ENCODE assay signal across 9 cellular contexts in the genomic region with DNA sequence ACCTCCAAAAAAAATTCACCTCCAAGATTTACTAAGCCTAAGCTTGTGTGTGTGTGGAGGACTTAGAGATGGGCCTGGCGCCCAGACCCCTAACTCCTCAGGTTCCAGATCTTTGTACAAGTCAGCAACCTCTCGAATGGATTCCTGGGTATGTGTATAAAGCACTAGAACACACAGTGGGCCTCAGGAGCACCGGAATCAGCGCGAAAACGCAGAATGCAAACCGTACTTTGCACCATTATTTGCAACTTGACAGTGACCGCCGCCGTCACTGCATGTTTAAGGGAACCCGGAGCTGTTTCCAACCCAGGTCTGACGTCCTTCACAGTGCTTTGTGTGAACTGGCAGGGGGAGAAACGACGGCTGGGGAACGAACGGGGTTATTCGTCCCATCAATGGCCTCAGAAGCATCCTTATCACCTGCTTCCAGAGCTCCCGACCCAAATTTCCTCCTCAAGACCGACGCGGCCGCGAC. TPM values are rescaled to one million over a fixed set of nuclear protein-coding genes. Genes with fewer than 3 reads are reported as not detected.
A peak's percentile ranks its signal among the peaks of the same experiment; 100 is the strongest.
DNase-seq lines count a peak whose midpoint lies in the region; ATAC-seq and TF ChIP-seq lines count a peak whose summit lies in the region.
"Had no signal": no experiment of that assay in that cellular context is flagged by ENCODE, and none has a peak within 500 bp of the region (broad histone marks: within the 10 kb centered on the region; RNA-seq: fewer than 3 reads in every experiment).

No MANE protein-coding gene starts in this region.

- peaks cover 31 to 83% (median 73%) of the 10 kb centered on the region in 3 donors for H3K36me3 Mint-ChIP-seq in CD8-positive, alpha-beta memory T cell
- peaks cover 85% of the 10 kb centered on the region for H3K36me3 Mint-ChIP-seq in activated CD4-positive, alpha-beta memory T cell treated with anti-CD3 and anti-CD28 coated beads for 36 hours

- peaks cover 32% of the 10 kb centered on the region for H3K4me1 ChIP-seq in CD8-positive, alpha-beta memory T cell (ENCODE audit: insufficient read depth, low read length)
- H3K4me1 ChIP-seq in HEK293 (ENCODE audit: control insufficient read depth, insufficient read depth, low read length): peaks cover 4% of the 10 kb centered on the region
- peaks cover 11% of the 10 kb centered on the region for H3K4me1 ChIP-seq in psoas muscle

- POLR2A ChIA-PET in CD8-positive, alpha-beta memory T cell (lab: Charles Lee): interaction anchor here (0.8 to 1.9 kb wide), 7 partner anchors 85 to 612 kb away, joined by 3 to 8 read pairs (median 4); partner anchors contain the start of genes ERVK3-1, ZNF154, ZNF274 and ZNF329
- POLR2A ChIA-PET in HEK293 (lab: Yijun Ruan, JAX): interaction anchor here (0.5 to 2.0 kb wide), 12 partner anchors 10 to 518 kb away, joined by 3 to 12 read pairs (median 4); partner anchors contain the start of genes ZBTB45, ZNF135, ZNF274 and ZNF552
- POLR2A ChIA-PET in activated CD4-positive, alpha-beta memory T cell treated with anti-CD3 and anti-CD28 coated beads for 36 hours (lab: Charles Lee): interaction anchor here (1.0 to 1.3 kb wide), 2 partner anchors 233 to 347 kb away, joined by 3 read pairs; partner anchors contain the start of gene ZNF586

- peaks cover 44% of the 10 kb centered on the region for H3K9me3 ChIP-seq in CD8-positive, alpha-beta memory T cell (ENCODE audit: low read length)
- H3K9me3 ChIP-seq in HEK293 (ENCODE audit: control insufficient read depth, insufficient read depth, low read depth, low read length): peaks cover 16% of the 10 kb centered on the region
- peaks cover 75% of the 10 kb centered on the region for H3K9me3 ChIP-seq in psoas muscle

- H3K27me3 ChIP-seq in CD8-positive, alpha-beta memory T cell (ENCODE audit: insufficient read depth, low read length, poor library complexity, severe bottlenecking): no peaks in the 10 kb centered on the region
- no peaks in the 10 kb centered on the region for H3K27me3 ChIP-seq in psoas muscle (ENCODE audit: insufficient read depth in 3 of 3, low read length in 2 of 3)

- H3K36me3 ChIP-seq in CD8-positive, alpha-beta memory T cell (ENCODE audit: insufficient read depth, low read length): peaks cover 18% of the 10 kb centered on the region
- H3K36me3 ChIP-seq in HEK293 (ENCODE audit: control insufficient read depth in 2 of 2, insufficient read depth in 1 of 2, low read length in 2 of 2) (peaks cover 43 to 75% of the 10 kb centered on the region in 2 experiments), psoas muscle (ENCODE audit: insufficient read depth in 1 of 2, low read depth in 1 of 2) (peaks cover 17 to 73% of the 10 kb centered on the region in 2 donors)

- H3K9me3 Mint-ChIP-seq in CD8-positive, alpha-beta memory T cell: peaks cover 13 to 57% (median 43%) of the 10 kb centered on the region in 5 donors
- H3K9me3 Mint-ChIP-seq in activated CD4-positive, alpha-beta memory T cell treated with anti-CD3 and anti-CD28 coated beads for 36 hours: peaks cover 64% of the 10 kb centered on the region

- H3K27ac Mint-ChIP-seq in CD8-positive, alpha-beta memory T cell: peak overlapping the region; percentile 74 to 98 (median 86)
- H3K27ac Mint-ChIP-seq in activated CD4-positive, alpha-beta memory T cell treated with anti-CD3 and anti-CD28 coated beads for 36 hours: peak overlapping the region; percentile 56

- TF ChIP-seq CTCF in HEK293 (tag by site-specific recombination; IDR thresholded peaks at IDR 0.05) (no peak), psoas muscle (IDR thresholded peaks at IDR 0.05) (no peak)

- H3K27ac ChIP-seq in CD8-positive, alpha-beta memory T cell (ENCODE audit: low read depth, low read length): peak overlapping the region; percentile 73
- H3K27ac ChIP-seq in HEK293 (ENCODE audit: extremely low read depth, low read depth, low read length) (peak overlapping the region; percentile 83), psoas muscle (peak overlapping the region; percentile 95)

- peak in 2 of 5 donors; percentile 4 to 53 for DNase-seq in CD8-positive, alpha-beta memory T cell
- DNase-seq in activated CD4-positive, alpha-beta memory T cell treated with anti-CD3 and anti-CD28 coated beads for 36 hours: peak; percentile 25
- DNase-seq in globus pallidus (ENCODE audit: low spot score) (peak; percentile 17), psoas muscle (no peak), islet precursor cell (no peak)
- DNase-seq in activated effector memory CD4-positive, alpha-beta T cell treated with anti-CD3 and anti-CD28 coated beads, Interleukin-2, amount 50 U/mL, for 16 hours: no peak

- CTCF ChIA-PET in CD8-positive, alpha-beta memory T cell (lab: Charles Lee): interaction anchor here (0.9 to 1.6 kb wide), 6 partner anchors 9 to 369 kb away, joined by 3 to 4 read pairs (median 3); partner anchors contain the start of gene ZNF211
- CTCF ChIA-PET in HEK293 (lab: Yijun Ruan, JAX): interaction anchor here (0.6 to 1.1 kb wide), 4 partner anchors 15 to 517 kb away, joined by 3 to 4 read pairs (median 3); no protein-coding TSS in a partner anchor
- CTCF ChIA-PET in activated CD4-positive, alpha-beta memory T cell treated with anti-CD3 and anti-CD28 coated beads for 36 hours (lab: Charles Lee): interaction anchor here (1.2 kb wide), 2 partner anchors 20 to 86 kb away, joined by 3 read pairs; partner anchors contain the start of gene ZNF417

- H3K27me3 Mint-ChIP-seq in CD8-positive, alpha-beta memory T cell: peaks cover 0 to 3% of the 10 kb centered on the region in 2 donors
- H3K27me3 Mint-ChIP-seq in activated CD4-positive, alpha-beta memory T cell treated with anti-CD3 and anti-CD28 coated beads for 36 hours: no peaks in the 10 kb centered on the region

- peaks cover 28 to 37% (median 30%) of the 10 kb centered on the region in 3 donors for H3K4me1 Mint-ChIP-seq in CD8-positive, alpha-beta memory T cell
- peaks cover 26% of the 10 kb centered on the region for H3K4me1 Mint-ChIP-seq in activated CD4-positive, alpha-beta memory T cell treated with anti-CD3 and anti-CD28 coated beads for 36 hours (ENCODE audit: low read depth)

- 1 to 3% (median 3%) methylated on average over 23 of the region's 23 CpGs for WGBS in psoas muscle, 3 donors

- H3K4me3 ChIP-seq in CD8-positive, alpha-beta memory T cell (ENCODE audit: low read length): peak overlapping the region; percentile 97
- peak overlapping the region; percentile 99 for H3K4me3 ChIP-seq in HEK293 (ENCODE audit: low read depth, low read length)
- H3K4me3 ChIP-seq in psoas muscle: peak overlapping the region; percentile 99

- intact Hi-C loops in activated CD4-positive, alpha-beta memory T cell treated with anti-CD3 and anti-CD28 coated beads for 36 hours (cut with micrococcal nuclease): loop anchor here (1.0 to 10.0 kb wide), 6 partner anchors 86 to 423 kb away; partner anchors contain the start of genes ZNF274, ZNF416, ZNF417 and ZNF671
- intact Hi-C loops in psoas muscle (cut with DNase I): no loop called here

- ATAC-seq in psoas muscle: peak in 1 of 4 donors; percentile 4
- ATAC-seq in HG03095 (IDR thresholded peaks at IDR 0.05; ENCODE audit: unreplicated experiment): no peak

- peak overlapping the region; percentile 81 to 92 (median 86) for H3K4me3 Mint-ChIP-seq in CD8-positive, alpha-beta memory T cell
- H3K4me3 Mint-ChIP-seq in activated CD4-positive, alpha-beta memory T cell treated with anti-CD3 and anti-CD28 coated beads for 36 hours: peak overlapping the region; percentile 78

TF ChIP-seq in HEK293, 187 proteins besides CTCF, POLR2A, EP300 and RAD21 (continues in another document):
- TF ChIP-seq, protein P1, sequence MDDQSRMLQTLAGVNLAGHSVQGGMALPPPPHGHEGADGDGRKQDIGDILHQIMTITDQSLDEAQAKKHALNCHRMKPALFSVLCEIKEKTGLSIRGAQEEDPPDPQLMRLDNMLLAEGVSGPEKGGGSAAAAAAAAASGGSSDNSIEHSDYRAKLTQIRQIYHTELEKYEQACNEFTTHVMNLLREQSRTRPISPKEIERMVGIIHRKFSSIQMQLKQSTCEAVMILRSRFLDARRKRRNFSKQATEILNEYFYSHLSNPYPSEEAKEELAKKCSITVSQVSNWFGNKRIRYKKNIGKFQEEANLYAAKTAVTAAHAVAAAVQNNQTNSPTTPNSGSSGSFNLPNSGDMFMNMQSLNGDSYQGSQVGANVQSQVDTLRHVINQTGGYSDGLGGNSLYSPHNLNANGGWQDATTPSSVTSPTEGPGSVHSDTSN (CRISPR knock-in tag; IDR thresholded peaks at IDR 0.05): no peak
- TF ChIP-seq ZNF140 (tag by site-specific recombination; IDR thresholded peaks at IDR 0.05): no peak

RNA-seq across cellular contexts. Expression of gene ZNF606, which starts 0.7 kb away (rescaled TPM):
- total RNA-seq in CD8-positive, alpha-beta memory T cell: 1 to 10 TPM; 8.2 to 8.7 TPM
- polyA plus RNA-seq in CD8-positive, alpha-beta memory T cell: 3.9 TPM
- total RNA-seq in activated CD4-positive, alpha-beta memory T cell treated with anti-CD3 and anti-CD28 coated beads for 36 hours: 1 to 10 TPM; 5.1 to 5.8 TPM
- 1 to 10 TPM; 3.7 to 7.0 (median 4.3) TPM for total RNA-seq in psoas muscle
- 1 to 10 TPM; 2.0 to 6.9 (median 2.8) TPM for polyA plus RNA-seq in psoas muscle

RNA-seq across cellular contexts. Expression of gene C19orf18, which starts 27.6 kb away (rescaled TPM):
- total RNA-seq in CD8-positive, alpha-beta memory T cell: under 1 TPM in 1 of 2 experiments, not detected in 1; 0.33 TPM
- polyA plus RNA-seq in CD8-positive, alpha-beta memory T cell: 0.41 TPM
- not detected for total RNA-seq in activated CD4-positive, alpha-beta memory T cell treated with anti-CD3 and anti-CD28 coated beads for 36 hours
- under 1 TPM; 0.49 to 0.83 (median 0.58) TPM for total RNA-seq in psoas muscle
- polyA plus RNA-seq in psoas muscle: 1 to 10 TPM in 1 of 3 donors, under 1 TPM in 2; 0.26 to 1.4 (median 0.30) TPM
- total RNA-seq: SK-MEL-5 had no signal

RNA-seq across cellular contexts. Expression of gene ZSCAN1, which starts 31.9 kb away (rescaled TPM):
- total RNA-seq in CD8-positive, alpha-beta memory T cell: not detected
- polyA plus RNA-seq in CD8-positive, alpha-beta memory T cell: not detected
- not detected for total RNA-seq in activated CD4-positive, alpha-beta memory T cell treated with anti-CD3 and anti-CD28 coated beads for 36 hours
- total RNA-seq in psoas muscle: not detected
- polyA plus RNA-seq in psoas muscle: not detected
- total RNA-seq: SK-MEL-5 had no signal

RNA-seq across cellular contexts. Expression of gene ZNF256, which starts 54.4 kb away (rescaled TPM):
- 1 to 10 TPM; 7.2 to 8.8 TPM for total RNA-seq in CD8-positive, alpha-beta memory T cell
- polyA plus RNA-seq in CD8-positive, alpha-beta memory T cell: 4.5 TPM
- 1 to 10 TPM; 3.9 TPM for total RNA-seq in activated CD4-positive, alpha-beta memory T cell treated with anti-CD3 and anti-CD28 coated beads for 36 hours
- total RNA-seq in psoas muscle: 1 to 10 TPM; 1.6 to 3.7 (median 2.3) TPM
- polyA plus RNA-seq in psoas muscle: 1 to 10 TPM; 1.9 to 2.5 (median 2.1) TPM

RNA-seq across cellular contexts. Expression of gene ZNF135, which starts 57.1 kb away (rescaled TPM):
- 1 to 10 TPM; 1.0 to 1.4 TPM for total RNA-seq in CD8-positive, alpha-beta memory T cell
- polyA plus RNA-seq in CD8-positive, alpha-beta memory T cell: 1.4 TPM
- total RNA-seq in activated CD4-positive, alpha-beta memory T cell treated with anti-CD3 and anti-CD28 coated beads for 36 hours: under 1 TPM in 1 of 2 experiments, not detected in 1; 0.12 TPM
- 1 to 10 TPM in 3 of 4 donors, under 1 TPM in 1; 0.87 to 1.7 (median 1.4) TPM for total RNA-seq in psoas muscle
- 1 to 10 TPM in 1 of 3 donors, under 1 TPM in 2; 0.89 to 1.3 (median 0.90) TPM for polyA plus RNA-seq in psoas muscle

Comparison
In these comparisons a context has a peak if more than half of its experiments do, and no peak if none do; other contexts are left out.
1. DNase-seq: peak in activated CD4-positive, alpha-beta memory T cell treated with anti-CD3 and anti-CD28 coated beads for 36 hours (single experiment) and globus pallidus (single experiment); none in psoas muscle (0 of 2), activated effector memory CD4-positive, alpha-beta T cell treated with anti-CD3 and anti-CD28 coated beads, Interleukin-2, amount 50 U/mL, for 16 hours (single experiment) and islet precursor cell (single experiment).
2. Peak in every context shown above with its lines, with median percentiles within 50 percentile points of each other: H3K27ac ChIP-seq and H3K4me3 ChIP-seq.